ENCODE assay signal across 10 cellular contexts in the genomic region with DNA sequence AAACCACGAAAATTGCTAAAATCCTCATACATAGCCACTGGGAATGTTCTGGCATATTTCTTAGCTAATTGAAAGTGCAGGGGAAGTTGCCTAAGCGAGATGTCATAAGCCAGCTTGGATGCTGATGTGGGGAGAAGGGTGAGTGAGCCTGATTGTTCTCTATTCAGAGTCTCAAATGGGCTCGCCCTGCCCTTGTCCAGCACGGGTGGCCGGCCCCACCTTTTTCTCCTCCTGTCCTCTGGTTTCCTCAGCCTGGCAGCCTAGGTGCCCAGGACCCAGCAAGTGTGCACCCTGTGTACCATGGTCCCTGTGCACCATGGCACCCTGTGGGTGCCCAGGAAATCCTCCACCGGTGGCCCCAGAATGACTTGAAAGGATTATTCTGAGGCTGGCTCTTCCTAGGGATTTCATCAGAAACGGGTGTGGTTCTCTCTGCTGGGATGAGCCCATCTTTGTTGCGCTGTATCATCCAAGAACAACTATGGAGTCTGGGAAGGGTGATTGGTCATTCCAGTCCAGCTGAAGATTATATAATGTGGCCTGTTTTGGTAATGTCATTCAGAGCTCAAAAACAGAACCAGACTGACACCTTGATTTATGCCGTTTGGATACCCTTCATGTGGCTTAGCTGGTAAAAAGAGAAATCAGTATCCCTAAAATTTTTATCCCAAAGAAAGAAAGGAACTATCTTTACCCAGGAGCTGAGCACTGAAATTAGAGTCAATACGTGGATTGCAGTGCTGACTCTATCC.
DNase-seq lines count a peak whose midpoint lies in the region; ATAC-seq and TF ChIP-seq lines count a peak whose summit lies in the region.
"Had no signal": no experiment of that assay in that cellular context is flagged by ENCODE, and none has a peak within 500 bp of the region (broad histone marks: within the 10 kb centered on the region; RNA-seq: fewer than 3 reads in every experiment).

No MANE protein-coding gene starts in this region.

- H3K27ac ChIP-seq in RWPE2 (ENCODE audit: poor library complexity, severe bottlenecking) (peak overlapping the region; percentile 88), prostate gland (no peak overlapping the region)
- H3K27ac ChIP-seq: KMS-11 had no signal

- H3K9me3 ChIP-seq in RWPE2 (ENCODE audit: severe bottlenecking) (no peaks in the 10 kb centered on the region), prostate gland (no peaks in the 10 kb centered on the region)

- intact Hi-C loops in prostate gland (cut with DNase I) = loop anchor here (5.0 kb wide), 2 partner anchors 149 to 199 kb away; a partner anchor contains a TSS

- TF ChIP-seq CTCF in RWPE2 (IDR thresholded peaks at IDR 0.05; ENCODE audit: poor library complexity, severe bottlenecking) (no peak), prostate gland (IDR thresholded peaks at IDR 0.05) (no peak)

- peak; percentile 70 for DNase-seq in EH (ENCODE audit: low read depth)
- DNase-seq in RWPE2 (ENCODE audit: low spot score) = no peak
- peak; percentile 57 for DNase-seq in fibroblast of gingiva (ENCODE audit: low read depth)
- DNase-seq in renal cortical epithelial cell (ENCODE audit: low read depth) = peak; percentile 82
- DNase-seq in prostate gland (ENCODE audit: low spot score) = no peak
- DNase-seq in activated CD4-positive, alpha-beta T cell treated with anti-CD3 and anti-CD28 coated beads for 4 hours = no peak
- DNase-seq: cerebellar nuclear complex had no signal

- ATAC-seq in RWPE2 (ENCODE audit: low read depth) (no peak), GM21576 (IDR thresholded peaks at IDR 0.05; ENCODE audit: unreplicated experiment) (no peak), HG02610 (IDR thresholded peaks at IDR 0.05; ENCODE audit: unreplicated experiment) (no peak)

- H3K36me3 ChIP-seq in RWPE2 (ENCODE audit: low read depth) = no peaks in the 10 kb centered on the region
- no peaks in the 10 kb centered on the region for H3K36me3 ChIP-seq in prostate gland

- no peaks in the 10 kb centered on the region for H3K27me3 ChIP-seq in RWPE2 (ENCODE audit: insufficient read depth, poor library complexity, severe bottlenecking)
- H3K27me3 ChIP-seq in prostate gland (replicated peaks; ENCODE audit: insufficient read depth) = no peaks in the 10 kb centered on the region

- 79% methylated on average over 10 of the region's 10 CpGs for WGBS in prostate gland

- no peak for TF ChIP-seq POLR2A in prostate gland (IDR thresholded peaks at IDR 0.05)

- H3K4me1 ChIP-seq in RWPE2 (ENCODE audit: insufficient read depth, poor library complexity, severe bottlenecking) (peaks cover 55% of the 10 kb centered on the region), prostate gland (replicated peaks) (peaks cover 8% of the 10 kb centered on the region)

- no peak overlapping the region for H3K4me3 ChIP-seq in RWPE2 (ENCODE audit: severe bottlenecking)
- H3K4me3 ChIP-seq in prostate gland = no peak overlapping the region

Comparison
In these comparisons a context has a peak if more than half of its experiments do, and no peak if none do; other contexts are left out.
1. DNase-seq: peak in EH (single experiment), fibroblast of gingiva (single experiment) and renal cortical epithelial cell (single experiment); none in RWPE2 (single experiment), prostate gland (single experiment) and activated CD4-positive, alpha-beta T cell treated with anti-CD3 and anti-CD28 coated beads for 4 hours (0 of 2).